28 cellular contexts compared by ENCODE assay signal in genomic region chr12:111975161-111975931, GRCh38. TPM values are rescaled to one million over a fixed set of nuclear protein-coding genes. Genes with fewer than 3 reads are reported as not detected.
A peak's percentile ranks its signal among the peaks of the same experiment; 100 is the strongest.
DNase-seq lines count a peak whose midpoint lies in the region; ATAC-seq, FAIRE-seq and TF ChIP-seq lines count a peak whose summit lies in the region.
"Had no signal": no experiment of that assay in that cellular context is flagged by ENCODE, and none has a peak within 500 bp of the region (broad histone marks: within the 10 kb centered on the region; RNA-seq: fewer than 3 reads in every experiment).

No MANE protein-coding gene starts in this region.

- no peak for DNase-seq in CD8-positive, alpha-beta memory T cell
- DNase-seq in MV-4-11 (lab: John Stamatoyannopoulos, UW) (peak; percentile 46), K562 (ENCODE audit: extremely low read depth in 1 of 4, low spot score in 3 of 4) (peak in 3 of 4 experiments; percentile 11 to 73 (median 39)), nephron progenitor cell (no peak), mucosa of gallbladder (ENCODE audit: low spot score) (no peak)
- DNase-seq in activated T-cell treated with anti-CD3 and anti-CD28 coated beads, Interleukin-2, amount 50 U/mL, for 4 hours, result no peak
- DNase-seq in activated CD4-positive, alpha-beta T cell treated with anti-CD3 and anti-CD28 coated beads, Interleukin-2, amount 10 ng/mL, durations not matched to agents 24 days and 14 days, result no peak
- DNase-seq: activated CD4-positive, alpha-beta T cell treated with anti-CD3 and anti-CD28 coated beads for 36 hours; activated CD8-positive, alpha-beta memory T cell treated with anti-CD3 and anti-CD28 coated beads for 24 hours; activated T-cell treated with anti-CD3 and anti-CD28 coated beads, Interleukin-2, amount 50 U/mL, for 1 hour; brain microvascular endothelial cell; colonic mucosa; effector memory CD8-positive, alpha-beta T cell; GOT3; left ventricle myocardium superior; NCI-H1436; NCI-H446; ovary had no signal

- no peak overlapping the region for H3K4me3 ChIP-seq in CD8-positive, alpha-beta memory T cell (ENCODE audit: low read length)
- no peak overlapping the region for H3K4me3 ChIP-seq in K562
- H3K4me3 ChIP-seq: colonic mucosa, gastroesophageal sphincter, ovary, tibial nerve had no signal

- H3K9me3 ChIP-seq in CD8-positive, alpha-beta memory T cell (ENCODE audit: low read length), result no peaks in the 10 kb centered on the region
- H3K9me3 ChIP-seq in K562 (replicated peaks; ENCODE audit: control insufficient read depth, insufficient read depth, low read depth, low read length), result peaks cover 6% of the 10 kb centered on the region
- H3K9me3 ChIP-seq: colonic mucosa, ovary had no signal

- H2AFZ ChIP-seq in K562 (ENCODE audit: low read depth, low read length), result peak overlapping the region; percentile 46

- no peaks in the 10 kb centered on the region for H3K36me3 ChIP-seq in CD8-positive, alpha-beta memory T cell (ENCODE audit: insufficient read depth, low read length)
- no peaks in the 10 kb centered on the region; the same call in 1 of the 3 replicates for H3K36me3 ChIP-seq in K562 (ENCODE audit: control insufficient read depth, insufficient read depth, low read length)
- H3K36me3 ChIP-seq: brain microvascular endothelial cell, colonic mucosa, ovary had no signal

- peak overlapping the region in 4 of 8 donors; percentile 31 to 83 (median 62) for H3K27ac Mint-ChIP-seq in CD8-positive, alpha-beta memory T cell
- peak overlapping the region; percentile 94 for H3K27ac Mint-ChIP-seq in nephron progenitor cell
- H3K27ac Mint-ChIP-seq in activated CD4-positive, alpha-beta T cell treated with anti-CD3 and anti-CD28 coated beads, Interleukin-2, amount 10 ng/mL, durations not matched to agents 24 days and 14 days, result no peak overlapping the region
- H3K27ac Mint-ChIP-seq: activated CD4-positive, alpha-beta T cell treated with anti-CD3 and anti-CD28 coated beads for 36 hours; nephron had no signal

- TF ChIP-seq CTCF in K562 (IDR thresholded peaks at IDR 0.05 in 2 of 3, conservative IDR thresholded peaks at IDR 0.05 in 1 of 3; ENCODE audit: insufficient read depth in 2 of 3, low read depth in 1 of 3, low read length in 3 of 3), result no peak
- TF ChIP-seq CTCF in nephron progenitor cell (IDR thresholded peaks at IDR 0.05), result no peak

- no peaks in the 10 kb centered on the region for H3K27me3 Mint-ChIP-seq in CD8-positive, alpha-beta memory T cell
- H3K27me3 Mint-ChIP-seq in nephron progenitor cell (ENCODE audit: low read depth, poor library complexity), result no peaks in the 10 kb centered on the region
- H3K27me3 Mint-ChIP-seq in activated T-cell treated with anti-CD3 and anti-CD28 coated beads, Interleukin-2, amount 50 U/mL, for 4 hours (ENCODE audit: low read depth), result no peaks in the 10 kb centered on the region
- no peaks in the 10 kb centered on the region for H3K27me3 Mint-ChIP-seq in activated CD4-positive, alpha-beta T cell treated with anti-CD3 and anti-CD28 coated beads, Interleukin-2, amount 10 ng/mL, durations not matched to agents 24 days and 14 days
- H3K27me3 Mint-ChIP-seq: activated CD4-positive, alpha-beta T cell treated with anti-CD3 and anti-CD28 coated beads for 36 hours; effector memory CD8-positive, alpha-beta T cell had no signal

- ATAC-seq in K562 (peak; percentile 83), GM21367 (IDR thresholded peaks at IDR 0.05; ENCODE audit: unreplicated experiment) (no peak)
- ATAC-seq in activated T-cell treated with anti-CD3 and anti-CD28 coated beads, Interleukin-2, amount 50 U/mL, for 4 hours, result no peak
- ATAC-seq: activated CD4-positive, alpha-beta T cell treated with anti-CD3 and anti-CD28 coated beads for 36 hours; effector memory CD8-positive, alpha-beta T cell; esophagus mucosa; gastroesophageal sphincter; left ventricle myocardium superior; Panc1; sciatic nerve had no signal

- TSS peak; percentile 48 for BruUV-seq in K562 (replicated peaks; lab: Mats Ljungman, UMichigan)

- H3K9me1 ChIP-seq in K562 (ENCODE audit: control insufficient read depth, insufficient read depth, low read length), result no peaks in the 10 kb centered on the region

- no peak overlapping the region for H3K4me3 Mint-ChIP-seq in CD8-positive, alpha-beta memory T cell
- H3K4me3 Mint-ChIP-seq in nephron progenitor cell, result no peak overlapping the region
- H3K4me3 Mint-ChIP-seq in activated T-cell treated with anti-CD3 and anti-CD28 coated beads, Interleukin-2, amount 50 U/mL, for 4 hours, result no peak overlapping the region
- no peak overlapping the region for H3K4me3 Mint-ChIP-seq in activated CD4-positive, alpha-beta T cell treated with anti-CD3 and anti-CD28 coated beads, Interleukin-2, amount 10 ng/mL, durations not matched to agents 24 days and 14 days
- H3K4me3 Mint-ChIP-seq: activated CD4-positive, alpha-beta T cell treated with anti-CD3 and anti-CD28 coated beads for 36 hours; nephron had no signal

- intact Hi-C loops in K562 (cut with micrococcal nuclease), result loop anchor here (5.0 kb wide), 1 partner anchor 37 kb away; the partner anchor contains the start of genes ERP29 and TMEM116
- intact Hi-C loops in activated CD4-positive, alpha-beta T cell treated with anti-CD3 and anti-CD28 coated beads, Interleukin-2, amount 10 ng/mL, durations not matched to agents 24 days and 14 days (cut with micrococcal nuclease), result no loop called here

- H3K9ac ChIP-seq in K562 (ENCODE audit: insufficient read depth in 1 of 2, low read depth in 2 of 2, low read length in 2 of 2), result peak overlapping the region; percentile 54 to 85; a peak in 3 of 4 replicates

- H3K36me3 Mint-ChIP-seq in CD8-positive, alpha-beta memory T cell, result peaks cover 9 to 39% (median 11%) of the 10 kb centered on the region in 3 donors
- peaks cover 46% of the 10 kb centered on the region for H3K36me3 Mint-ChIP-seq in nephron progenitor cell (ENCODE audit: low read depth)
- peaks cover 8% of the 10 kb centered on the region for H3K36me3 Mint-ChIP-seq in activated T-cell treated with anti-CD3 and anti-CD28 coated beads, Interleukin-2, amount 50 U/mL, for 4 hours (ENCODE audit: insufficient read depth)
- peaks cover 15% of the 10 kb centered on the region for H3K36me3 Mint-ChIP-seq in activated CD4-positive, alpha-beta T cell treated with anti-CD3 and anti-CD28 coated beads, Interleukin-2, amount 10 ng/mL, durations not matched to agents 24 days and 14 days (ENCODE audit: low read depth)

- CTCF ChIA-PET in CD8-positive, alpha-beta memory T cell (lab: Charles Lee), result interaction anchor here (0.5 kb wide), 1 partner anchor 24 kb away, joined by 3 read pairs; no protein-coding TSS in a partner anchor
- CTCF ChIA-PET in K562 (lab: Yijun Ruan, JAX; ENCODE audit: low intra/inter-chr PET ratio), result no interaction called here

- in situ Hi-C loops in K562 (cut with MboI), result no loop called here

- H3K27ac ChIP-seq in CD8-positive, alpha-beta memory T cell (ENCODE audit: low read depth, low read length), result peak overlapping the region; percentile 28
- H3K27ac ChIP-seq in K562 (ENCODE audit: extremely low read depth, low read depth, low read length), result peak overlapping the region; percentile 83
- H3K27ac ChIP-seq: brain microvascular endothelial cell, colonic mucosa, gastroesophageal sphincter, ovary, tibial nerve had no signal

- FAIRE-seq in K562 (lab: Jason Lieb, UNC), result peak; percentile 74
- FAIRE-seq: G401.6, GM18507, islet of Langerhans had no signal

- H3K9me3 Mint-ChIP-seq in CD8-positive, alpha-beta memory T cell, result peaks cover 0 to 5% (median 4%) of the 10 kb centered on the region in 5 donors
- H3K9me3 Mint-ChIP-seq in nephron progenitor cell, result peaks cover 29% of the 10 kb centered on the region
- H3K9me3 Mint-ChIP-seq in activated T-cell treated with anti-CD3 and anti-CD28 coated beads, Interleukin-2, amount 50 U/mL, for 4 hours, result no peaks in the 10 kb centered on the region
- H3K9me3 Mint-ChIP-seq in activated CD4-positive, alpha-beta T cell treated with anti-CD3 and anti-CD28 coated beads, Interleukin-2, amount 10 ng/mL, durations not matched to agents 24 days and 14 days, result no peaks in the 10 kb centered on the region
- H3K9me3 Mint-ChIP-seq: effector memory CD8-positive, alpha-beta T cell had no signal

- POLR2A ChIA-PET in CD8-positive, alpha-beta memory T cell (lab: Charles Lee), result interaction anchor here (0.6 kb wide), 1 partner anchor 39 kb away, joined by 3 read pairs; no protein-coding TSS in a partner anchor
- POLR2A ChIA-PET in K562 (lab: Yijun Ruan, JAX), result interaction anchor here (0.6 to 2.2 kb wide), 8 partner anchors 10 to 98 kb away, joined by 3 to 7 read pairs (median 3); partner anchors contain the start of gene TMEM116

- H4K20me1 ChIP-seq in K562 (replicated peaks; ENCODE audit: control insufficient read depth, insufficient read depth, low read length), result no peaks in the 10 kb centered on the region

- peaks cover 44 to 79% (median 69%) of the 10 kb centered on the region in 3 donors for H3K4me1 Mint-ChIP-seq in CD8-positive, alpha-beta memory T cell
- peaks cover 7% of the 10 kb centered on the region for H3K4me1 Mint-ChIP-seq in nephron progenitor cell
- peaks cover 25% of the 10 kb centered on the region for H3K4me1 Mint-ChIP-seq in activated T-cell treated with anti-CD3 and anti-CD28 coated beads, Interleukin-2, amount 50 U/mL, for 4 hours (ENCODE audit: low read depth)
- H3K4me1 Mint-ChIP-seq in activated CD4-positive, alpha-beta T cell treated with anti-CD3 and anti-CD28 coated beads, Interleukin-2, amount 10 ng/mL, durations not matched to agents 24 days and 14 days, result peaks cover 10% of the 10 kb centered on the region
- H3K4me1 Mint-ChIP-seq: nephron had no signal

- peak overlapping the region; percentile 59 for H3K4me2 ChIP-seq in K562 (ENCODE audit: insufficient read depth, low read length)

- WGBS in K562 (ENCODE audit: insufficient coverage, low coverage, missing lambda C conversion rate), result 4% methylated on average over 5 of the region's 5 CpGs

- TF ChIP-seq POLR2A in K562 (conservative IDR thresholded peaks at IDR 0.05), result no peak

- H3K4me1 ChIP-seq in CD8-positive, alpha-beta memory T cell (ENCODE audit: insufficient read depth, low read length), result no peaks in the 10 kb centered on the region
- peaks cover 27 to 32% of the 10 kb centered on the region in 2 experiments for H3K4me1 ChIP-seq in K562 (replicated peaks in 1 of 2; ENCODE audit: control insufficient read depth in 2 of 2, insufficient read depth in 2 of 2, low read length in 2 of 2)
- H3K4me1 ChIP-seq: colonic mucosa, gastroesophageal sphincter, tibial nerve had no signal

- TF ChIP-seq RAD21 in K562 (CRISPR knock-in tag; conservative IDR thresholded peaks at IDR 0.05 in 1 of 2, IDR thresholded peaks at IDR 0.05 in 1 of 2), result no peak

- peak; percentile 15; the same call in 1 of the 2 replicates for TF ChIP-seq EP300 in K562 (IDR thresholded peaks at IDR 0.05; ENCODE audit: low read length)

- H3K27me3 ChIP-seq in CD8-positive, alpha-beta memory T cell (ENCODE audit: insufficient read depth, low read length, poor library complexity, severe bottlenecking), result no peaks in the 10 kb centered on the region
- H3K27me3 ChIP-seq in K562 (ENCODE audit: control insufficient read depth in 2 of 2, insufficient read depth in 2 of 2, low read length in 2 of 2), result no peaks in the 10 kb centered on the region
- H3K27me3 ChIP-seq: brain microvascular endothelial cell, colonic mucosa, gastroesophageal sphincter, ovary, tibial nerve had no signal

- no peaks in the 10 kb centered on the region for H3K79me2 ChIP-seq in K562 (ENCODE audit: control insufficient read depth, insufficient read depth, low read length)

RNA-seq across cellular contexts. Expression of gene TMEM116, which starts 37.6 kb away (rescaled TPM):
- 10 to 100 TPM; 13.1 to 13.7 TPM for total RNA-seq in CD8-positive, alpha-beta memory T cell
- polyA plus RNA-seq in CD8-positive, alpha-beta memory T cell, result 28.4 TPM
- total RNA-seq in K562 (2011; cell fraction: chromatin; rRNA removed; ENCODE audit: low replicate concordance), result 107 and 160 TPM in 2 replicates
- 75.5 and 75.9 TPM in 2 replicates for total RNA-seq in K562 (2011; cell fraction: nucleolus; rRNA removed)
- total RNA-seq in K562 (2011; cell fraction: nucleoplasm; rRNA removed), result 121 and 154 TPM in 2 replicates
- total RNA-seq in K562 (2014; rRNA removed) (5.2 and 10.0 TPM in 2 replicates), K562 (2014; rRNA removed; fragmentation: Illumina TruSeq; extraction: Trizol) (14.2 and 15.6 TPM in 2 replicates), K562 (2015; rRNA removed; fragmentation: Illumina TruSeq; extraction: Trizol) (9.0 and 10.7 TPM in 2 replicates), K562 (2021) (10.8 and 11.1 TPM in 2 replicates), mucosa of gallbladder (18.3 TPM)
- polyA plus RNA-seq in K562 (2011; rRNA removed) (78.6 and 98.3 TPM in 2 replicates), K562 (2014; fragmentation: Illumina TruSeq; extraction: Trizol) (13.9 and 14.4 TPM in 2 replicates), K562 (2014; fragmentation: Nextera tagmentation; extraction: Ambion mirVana) (10 to 100 TPM; 19.2 to 22.9 TPM), K562 (2014; rRNA removed) (12.7 and 16.3 TPM in 2 replicates)
- 41.1 and 95.9 TPM in 2 replicates for polyA plus RNA-seq in K562 (2011; cell fraction: cytosol; rRNA removed)
- 61.9 and 123 TPM in 2 replicates for polyA plus RNA-seq in K562 (2011; cell fraction: nucleus; rRNA removed)
- polyA plus RNA-seq in K562 (2012), result 12.9 and 20.1 TPM in 2 replicates
- 44.7 and 67.7 TPM in 2 replicates for polyA minus RNA-seq in K562 (2011; rRNA and poly(A)+ RNA removed)
- 15.4 and 22.0 TPM in 2 replicates for polyA minus RNA-seq in K562 (2011; cell fraction: cytosol; rRNA and poly(A)+ RNA removed)
- 23.4 and 62.4 TPM in 2 replicates for polyA minus RNA-seq in K562 (2011; cell fraction: nucleus; rRNA and poly(A)+ RNA removed)
- total RNA-seq in activated T-cell treated with anti-CD3 and anti-CD28 coated beads, Interleukin-2, amount 50 U/mL, for 4 hours, result 1 to 10 TPM; 3.6 to 5.8 (median 4.7) TPM
- total RNA-seq in activated CD4-positive, alpha-beta T cell treated with anti-CD3 and anti-CD28 coated beads, Interleukin-2, amount 10 ng/mL, durations not matched to agents 24 days and 14 days, result 9.7 and 11.1 TPM in 2 replicates

RNA-seq across cellular contexts. Expression of gene ERP29, which starts 37.9 kb away (rescaled TPM):
- total RNA-seq in CD8-positive, alpha-beta memory T cell, result 10 to 100 TPM; 87.4 to 88.0 TPM
- 188 TPM for polyA plus RNA-seq in CD8-positive, alpha-beta memory T cell
- total RNA-seq in K562 (2011; cell fraction: chromatin; rRNA removed; ENCODE audit: low replicate concordance), result 69.6 and 72.2 TPM in 2 replicates
- total RNA-seq in K562 (2011; cell fraction: nucleolus; rRNA removed), result 118 and 126 TPM in 2 replicates
- total RNA-seq in K562 (2011; cell fraction: nucleoplasm; rRNA removed), result 117 and 135 TPM in 2 replicates
- total RNA-seq in K562 (2014; rRNA removed) (58.6 and 60.7 TPM in 2 replicates), K562 (2014; rRNA removed; fragmentation: Illumina TruSeq; extraction: Trizol) (112 and 113 TPM in 2 replicates), K562 (2015; rRNA removed; fragmentation: Illumina TruSeq; extraction: Trizol) (133 TPM in 2 replicates), K562 (2021) (82.3 and 97.5 TPM in 2 replicates), mucosa of gallbladder (141 TPM)
- polyA plus RNA-seq in K562 (2011; rRNA removed) (111 and 129 TPM in 2 replicates), K562 (2014; fragmentation: Illumina TruSeq; extraction: Trizol) (106 and 110 TPM in 2 replicates), K562 (2014; fragmentation: Nextera tagmentation; extraction: Ambion mirVana) (100 to 1,000 TPM in 1 of 2 experiments, 10 to 100 TPM in 1; 42.4 to 146 TPM), K562 (2014; rRNA removed) (136 and 137 TPM in 2 replicates)
- polyA plus RNA-seq in K562 (2011; cell fraction: cytosol; rRNA removed), result 56.1 and 102 TPM in 2 replicates
- polyA plus RNA-seq in K562 (2011; cell fraction: nucleus; rRNA removed), result 32.9 and 55.8 TPM in 2 replicates
- polyA plus RNA-seq in K562 (2012), result 139 and 228 TPM in 2 replicates
- 46.1 and 59.2 TPM in 2 replicates for polyA minus RNA-seq in K562 (2011; rRNA and poly(A)+ RNA removed)
- polyA minus RNA-seq in K562 (2011; cell fraction: cytosol; rRNA and poly(A)+ RNA removed), result 25.2 and 32.2 TPM in 2 replicates
- polyA minus RNA-seq in K562 (2011; cell fraction: nucleus; rRNA and poly(A)+ RNA removed), result 10.2 and 19.7 TPM in 2 replicates
- total RNA-seq in activated T-cell treated with anti-CD3 and anti-CD28 coated beads, Interleukin-2, amount 50 U/mL, for 4 hours, result 10 to 100 TPM; 60.5 to 78.5 (median 75.8) TPM
- total RNA-seq in activated CD4-positive, alpha-beta T cell treated with anti-CD3 and anti-CD28 coated beads, Interleukin-2, amount 10 ng/mL, durations not matched to agents 24 days and 14 days, result 56.6 and 60.9 TPM in 2 replicates

Comparison
In these comparisons a context has a peak if more than half of its experiments do, and no peak if none do; other contexts are left out.
1. DNase-seq: peak in MV-4-11 (single experiment) and K562 (3 of 4); none in CD8-positive, alpha-beta memory T cell (0 of 5), nephron progenitor cell (single experiment), mucosa of gallbladder (single experiment), activated T-cell treated with anti-CD3 and anti-CD28 coated beads, Interleukin-2, amount 50 U/mL, for 4 hours (single experiment) and activated CD4-positive, alpha-beta T cell treated with anti-CD3 and anti-CD28 coated beads, Interleukin-2, amount 10 ng/mL, durations not matched to agents 24 days and 14 days (single experiment).